1 cellular context compared by ENCODE assay signal in genomic region chr15:52679232-52680040, GRCh38.
TF ChIP-seq lines count a peak whose summit lies in the region.

Gene ATOSA, minus strand, starts transcription at chr15:52679388. Its CDS starts 1,367 bp downstream, at chr15:52678021.

TF ChIP-seq in WTC11, 78 proteins besides CTCF, POLR2A, EP300 and RAD21 (continued from another document):
- peak; percentile 94; the same call in 1 of the 2 replicates for TF ChIP-seq ARID4B (CRISPR knock-in tag; IDR thresholded peaks at IDR 0.05; ENCODE audit: borderline replicate concordance)
- TF ChIP-seq AR (CRISPR knock-in tag; IDR thresholded peaks at IDR 0.05): no peak
- no peak for TF ChIP-seq NFATC4 (CRISPR knock-in tag; IDR thresholded peaks at IDR 0.05)
- TF ChIP-seq FOXP4 (CRISPR knock-in tag; IDR thresholded peaks at IDR 0.05): 0 out of 2 replicates have a peak, but pooled peaks have one; percentile 55
- TF ChIP-seq PRDM15 (CRISPR knock-in tag; IDR thresholded peaks at IDR 0.05): peak; percentile 43; the same call in 1 of the 2 replicates
- TF ChIP-seq E2F5 (CRISPR knock-in tag; IDR thresholded peaks at IDR 0.05): 0 out of 2 replicates have a peak, but pooled peaks have one; percentile 32
